In the genomic region with DNA sequence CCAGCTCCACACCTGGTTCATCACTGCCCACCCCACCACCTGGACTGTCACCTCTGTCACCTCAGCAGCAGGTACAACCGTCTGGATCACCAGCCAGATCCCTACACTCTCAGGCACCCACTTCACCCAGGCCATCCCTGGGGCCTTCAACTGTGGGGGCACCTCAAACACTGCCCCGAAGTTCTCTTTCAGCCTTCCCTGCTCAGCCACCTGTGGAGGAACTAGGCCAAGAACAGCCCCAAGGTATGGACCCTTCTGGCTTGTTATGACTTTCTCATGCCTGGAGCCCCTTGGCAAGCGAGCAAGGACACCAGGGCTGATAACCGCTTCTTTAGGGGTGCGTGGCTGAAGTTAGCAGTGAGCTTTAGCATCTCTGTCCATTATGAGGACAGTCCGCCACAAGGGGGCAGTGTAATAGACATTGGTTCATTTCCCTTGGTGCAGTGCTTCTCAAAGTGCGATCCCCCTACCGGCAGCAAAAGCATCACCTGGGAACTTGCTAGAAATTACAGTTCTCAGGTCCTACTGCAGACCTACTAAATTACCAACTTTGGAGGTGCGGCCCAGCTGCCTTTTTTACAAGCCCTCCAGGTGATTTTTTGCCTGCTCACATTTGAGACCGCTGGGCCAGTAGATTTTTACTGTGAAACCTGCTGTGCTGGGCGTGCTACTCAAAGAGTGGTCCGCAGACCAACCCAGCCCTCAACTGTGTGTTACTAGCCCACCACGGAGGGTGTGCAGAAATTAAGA, we compare ENCODE assay signal across 8 cellular contexts. TPM values are rescaled to one million over a fixed set of nuclear protein-coding genes. Genes with fewer than 3 reads are reported as not detected.
A peak's percentile ranks its signal among the peaks of the same experiment; 100 is the strongest.
DNase-seq lines count a peak whose midpoint lies in the region; ATAC-seq, FAIRE-seq and TF ChIP-seq lines count a peak whose summit lies in the region.

No MANE protein-coding gene starts in this region.

- peak; percentile 98 for TF ChIP-seq CTCF in astrocyte of the cerebellum (IDR thresholded peaks at IDR 0.05; ENCODE audit: low read depth, low read length, missing control alignments)

- H3K27me3 ChIP-seq in small intestine (ENCODE audit: control insufficient read depth in 2 of 2, insufficient read depth in 2 of 2, low read length in 2 of 2), result no peaks in the 10 kb centered on the region

- H3K9me3 ChIP-seq in small intestine (ENCODE audit: control insufficient read depth, low read depth), result no peaks in the 10 kb centered on the region

- in situ Hi-C loops in astrocyte of the cerebellum (cut with HindIII; ENCODE audit: low sequenced_read_pairs), result loop anchor here (5.0 kb wide), 1 partner anchor 65 kb away; no protein-coding TSS in a partner anchor

- ATAC-seq in HG02588 (IDR thresholded peaks at IDR 0.05; ENCODE audit: unreplicated experiment) (peak; percentile 73), HG03457 (IDR thresholded peaks at IDR 0.05; ENCODE audit: unreplicated experiment) (no peak)

- no peak for FAIRE-seq in small intestine (lab: Jason Lieb, UNC)

- 30 to 33% (median 30%) methylated on average over 13 of the region's 13 CpGs for WGBS in small intestine, 3 donors

- H3K4me1 ChIP-seq in small intestine (ENCODE audit: control insufficient read depth in 2 of 2, insufficient read depth in 1 of 2, low read depth in 1 of 2, low read length in 1 of 2), result no peaks in the 10 kb centered on the region

- H3K36me3 ChIP-seq in small intestine (ENCODE audit: control insufficient read depth in 2 of 2, insufficient read depth in 2 of 2, low read length in 2 of 2), result no peaks in the 10 kb centered on the region

- DNase-seq in EH (ENCODE audit: low read depth) (peak; percentile 87), NCI-H2107 (lab: John Stamatoyannopoulos, UW) (peak; percentile 63), T1000 (lab: John Stamatoyannopoulos, UW) (peak; percentile 19), astrocyte of the cerebellum (ENCODE audit: low read depth) (peak; percentile 86), hippocampal formation (lab: John Stamatoyannopoulos, UW) (peak; percentile 36 to 48), small intestine (peak; percentile 94)

- H3K4me3 ChIP-seq in astrocyte of the cerebellum (ENCODE audit: low read depth, low read length), result no peak overlapping the region
- H3K4me3 ChIP-seq in small intestine (ENCODE audit: low read depth in 1 of 2, low read length in 2 of 2), result no peak overlapping the region

- no peak overlapping the region for H3K27ac ChIP-seq in small intestine (ENCODE audit: low read depth in 1 of 2, low read length in 1 of 2)

RNA-seq across cellular contexts. Expression of gene PNPLA1, which starts 32.5 kb away (rescaled TPM):
- polyA plus RNA-seq in small intestine, result 1 to 10 TPM in 2 of 3 donors, under 1 TPM in 1; 0.55 to 2.7 (median 1.3) TPM

RNA-seq across cellular contexts. Expression of gene BNIP5, which starts 34.3 kb away (rescaled TPM):
- polyA plus RNA-seq in small intestine, result 10 to 100 TPM in 2 of 3 donors, 1 to 10 TPM in 1; 2.6 to 26.7 (median 17.2) TPM

Comparison
In these comparisons a context has a peak if more than half of its experiments do, and no peak if none do; other contexts are left out.
1. DNase-seq: peak in every context shown above with its lines; median percentile 94 in small intestine; 87 in EH; 86 in astrocyte of the cerebellum; 63 in NCI-H2107; 42 in hippocampal formation; 19 in T1000.